In genomic region chr18:33577688-33578370, GRCh38 we compare ENCODE assay signal across 1 cellular context.
TF ChIP-seq lines count a peak whose summit lies in the region.

TSS of gene ASXL3 (plus strand) at chr18:33578219. CDS start at chr18:33578632, 413 bp downstream.

TF ChIP-seq in HepG2, 621 proteins besides CTCF, POLR2A, EP300 and RAD21 (continued from another document):
- TF ChIP-seq ZBTB14 (CRISPR knock-in tag; IDR thresholded peaks at IDR 0.05) (peak; percentile 37; the same call in 1 of the 2 replicates), CC2D1A (CRISPR knock-in tag; IDR thresholded peaks at IDR 0.05) (no peak)
TF ChIP-seq in HepG2: peak in this region for 8.
